1 cellular context compared by ENCODE assay signal in the genomic region with DNA sequence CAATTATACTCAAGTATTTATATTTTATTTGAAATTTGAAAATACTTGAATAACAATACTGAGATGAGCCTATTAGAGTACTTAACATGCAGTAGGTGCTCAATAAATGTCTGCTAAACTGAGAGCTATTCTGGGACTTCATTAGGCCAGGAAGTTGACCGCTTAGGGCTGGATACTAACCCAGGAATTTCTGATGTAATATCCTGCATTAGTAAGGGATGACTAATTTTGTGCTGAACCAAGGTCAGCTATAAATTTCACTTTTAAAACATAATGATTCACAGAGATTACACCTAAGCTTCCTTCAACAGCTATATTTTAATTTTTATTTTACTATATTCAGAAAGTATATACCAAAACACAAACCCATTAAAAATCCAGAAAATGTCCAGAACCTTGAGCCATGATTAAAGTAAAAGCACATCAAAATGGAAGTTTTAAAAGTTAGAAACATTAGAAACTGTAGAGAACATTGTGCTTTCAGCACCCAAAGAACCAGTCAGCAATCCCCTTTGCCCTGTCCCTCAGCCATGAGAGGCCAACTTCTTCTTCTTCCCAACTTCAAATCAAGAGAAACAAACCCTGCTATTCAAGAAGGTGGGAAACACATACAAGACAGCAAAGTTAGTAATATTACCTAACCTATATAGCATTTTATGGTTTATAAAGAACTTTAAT.
A peak's percentile ranks its signal among the peaks of the same experiment; 100 is the strongest.
TF ChIP-seq lines count a peak whose summit lies in the region.

No MANE protein-coding gene starts in this region.

TF ChIP-seq in HEK293, 187 proteins besides CTCF, POLR2A, EP300 and RAD21 (continued from another document):
- TF ChIP-seq ZNF660 (tag by site-specific recombination; IDR thresholded peaks at IDR 0.05) = 0 out of 2 replicates have a peak, but pooled peaks have one; percentile 25
- TF ChIP-seq ZNF701 (tag by site-specific recombination; IDR thresholded peaks at IDR 0.05) = no peak
- TF ChIP-seq, protein P1, sequence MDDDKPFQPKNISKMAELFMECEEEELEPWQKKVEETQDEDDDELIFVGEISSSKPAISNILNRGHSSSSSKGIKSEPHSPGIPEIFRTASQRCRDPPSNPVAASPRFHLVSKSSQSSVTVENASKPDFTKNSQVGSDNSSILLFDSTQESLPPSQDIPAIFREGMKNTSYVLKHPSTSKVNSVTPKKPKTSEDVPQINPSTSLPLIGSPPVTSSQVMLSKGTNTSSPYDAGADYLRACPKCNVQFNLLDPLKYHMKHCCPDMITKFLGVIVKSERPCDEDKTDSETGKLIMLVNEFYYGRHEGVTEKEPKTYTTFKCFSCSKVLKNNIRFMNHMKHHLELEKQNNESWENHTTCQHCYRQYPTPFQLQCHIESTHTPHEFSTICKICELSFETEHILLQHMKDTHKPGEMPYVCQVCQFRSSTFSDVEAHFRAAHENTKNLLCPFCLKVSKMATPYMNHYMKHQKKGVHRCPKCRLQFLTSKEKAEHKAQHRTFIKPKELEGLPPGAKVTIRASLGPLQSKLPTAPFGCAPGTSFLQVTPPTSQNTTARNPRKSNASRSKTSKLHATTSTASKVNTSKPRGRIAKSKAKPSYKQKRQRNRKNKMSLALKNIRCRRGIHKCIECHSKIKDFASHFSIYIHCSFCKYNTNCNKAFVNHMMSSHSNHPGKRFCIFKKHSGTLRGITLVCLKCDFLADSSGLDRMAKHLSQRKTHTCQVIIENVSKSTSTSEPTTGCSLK (tag by site-specific recombination; IDR thresholded peaks at IDR 0.05) = no peak
- no peak for TF ChIP-seq ZFP37 (tag by site-specific recombination; IDR thresholded peaks at IDR 0.05)
- TF ChIP-seq TRIM28 (IDR thresholded peaks at IDR 0.05; ENCODE audit: borderline replicate concordance, low read length) = no peak
- TF ChIP-seq, protein P2, sequence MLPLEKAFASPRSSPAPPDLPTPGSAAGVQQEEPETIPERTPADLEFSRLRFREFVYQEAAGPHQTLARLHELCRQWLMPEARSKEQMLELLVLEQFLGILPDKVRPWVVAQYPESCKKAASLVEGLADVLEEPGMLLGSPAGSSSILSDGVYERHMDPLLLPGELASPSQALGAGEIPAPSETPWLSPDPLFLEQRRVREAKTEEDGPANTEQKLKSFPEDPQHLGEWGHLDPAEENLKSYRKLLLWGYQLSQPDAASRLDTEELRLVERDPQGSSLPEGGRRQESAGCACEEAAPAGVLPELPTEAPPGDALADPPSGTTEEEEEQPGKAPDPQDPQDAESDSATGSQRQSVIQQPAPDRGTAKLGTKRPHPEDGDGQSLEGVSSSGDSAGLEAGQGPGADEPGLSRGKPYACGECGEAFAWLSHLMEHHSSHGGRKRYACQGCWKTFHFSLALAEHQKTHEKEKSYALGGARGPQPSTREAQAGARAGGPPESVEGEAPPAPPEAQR (tag by site-specific recombination; IDR thresholded peaks at IDR 0.05) = no peak
- no peak for TF ChIP-seq ZNF2 (tag by site-specific recombination; IDR thresholded peaks at IDR 0.05)
- TF ChIP-seq ZNF266 (tag by site-specific recombination; IDR thresholded peaks at IDR 0.05; ENCODE audit: low read depth) = no peak
TF ChIP-seq in HEK293: peak in this region for 5.
